1 cellular context compared by ENCODE assay signal in genomic region chr3:194095464-194095863, GRCh38.
TF ChIP-seq lines count a peak whose summit lies in the region.

No MANE protein-coding gene starts in this region.

TF ChIP-seq in HepG2, 621 proteins besides CTCF, POLR2A, EP300 and RAD21 (continued from another document):
- TF ChIP-seq ZNF770 (CRISPR knock-in tag; IDR thresholded peaks at IDR 0.05) (no peak), THAP11 (CRISPR knock-in tag; IDR thresholded peaks at IDR 0.05) (0 out of 2 replicates have a peak, but pooled peaks have one; percentile 28), ZNF768 (CRISPR knock-in tag; IDR thresholded peaks at IDR 0.05) (0 out of 2 replicates have a peak, but pooled peaks have one; percentile 17), ZNF580 (CRISPR knock-in tag; IDR thresholded peaks at IDR 0.05; ENCODE audit: borderline replicate concordance, low read depth) (no peak), NFYC (CRISPR knock-in tag; IDR thresholded peaks at IDR 0.05) (no peak), ZNF276 (CRISPR knock-in tag; IDR thresholded peaks at IDR 0.05; ENCODE audit: low read depth) (no peak), GABPA (IDR thresholded peaks at IDR 0.05; ENCODE audit: low read depth, low read length) (peak; percentile 37), GABPA (CRISPR knock-in tag; IDR thresholded peaks at IDR 0.05; ENCODE audit: low read depth) (peak; percentile 87), SALL1 (CRISPR knock-in tag; IDR thresholded peaks at IDR 0.05) (0 out of 2 replicates have a peak, but pooled peaks have one; percentile 9), SOX13 (IDR thresholded peaks at IDR 0.05) (no peak), SOX13 (CRISPR knock-in tag; conservative IDR thresholded peaks at IDR 0.05 in 1 of 2, IDR thresholded peaks at IDR 0.05 in 1 of 2) (0 out of 4 replicates have a peak, but pooled peaks of 1 of the 2 experiments have one; percentile 16)
- TF ChIP-seq, protein P1, sequence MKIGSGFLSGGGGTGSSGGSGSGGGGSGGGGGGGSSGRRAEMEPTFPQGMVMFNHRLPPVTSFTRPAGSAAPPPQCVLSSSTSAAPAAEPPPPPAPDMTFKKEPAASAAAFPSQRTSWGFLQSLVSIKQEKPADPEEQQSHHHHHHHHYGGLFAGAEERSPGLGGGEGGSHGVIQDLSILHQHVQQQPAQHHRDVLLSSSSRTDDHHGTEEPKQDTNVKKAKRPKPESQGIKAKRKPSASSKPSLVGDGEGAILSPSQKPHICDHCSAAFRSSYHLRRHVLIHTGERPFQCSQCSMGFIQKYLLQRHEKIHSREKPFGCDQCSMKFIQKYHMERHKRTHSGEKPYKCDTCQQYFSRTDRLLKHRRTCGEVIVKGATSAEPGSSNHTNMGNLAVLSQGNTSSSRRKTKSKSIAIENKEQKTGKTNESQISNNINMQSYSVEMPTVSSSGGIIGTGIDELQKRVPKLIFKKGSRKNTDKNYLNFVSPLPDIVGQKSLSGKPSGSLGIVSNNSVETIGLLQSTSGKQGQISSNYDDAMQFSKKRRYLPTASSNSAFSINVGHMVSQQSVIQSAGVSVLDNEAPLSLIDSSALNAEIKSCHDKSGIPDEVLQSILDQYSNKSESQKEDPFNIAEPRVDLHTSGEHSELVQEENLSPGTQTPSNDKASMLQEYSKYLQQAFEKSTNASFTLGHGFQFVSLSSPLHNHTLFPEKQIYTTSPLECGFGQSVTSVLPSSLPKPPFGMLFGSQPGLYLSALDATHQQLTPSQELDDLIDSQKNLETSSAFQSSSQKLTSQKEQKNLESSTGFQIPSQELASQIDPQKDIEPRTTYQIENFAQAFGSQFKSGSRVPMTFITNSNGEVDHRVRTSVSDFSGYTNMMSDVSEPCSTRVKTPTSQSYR (CRISPR knock-in tag; IDR thresholded peaks at IDR 0.05; ENCODE audit: borderline replicate concordance) = peak; percentile 58; the same call in 1 of the 2 replicates
- TF ChIP-seq, protein P2, sequence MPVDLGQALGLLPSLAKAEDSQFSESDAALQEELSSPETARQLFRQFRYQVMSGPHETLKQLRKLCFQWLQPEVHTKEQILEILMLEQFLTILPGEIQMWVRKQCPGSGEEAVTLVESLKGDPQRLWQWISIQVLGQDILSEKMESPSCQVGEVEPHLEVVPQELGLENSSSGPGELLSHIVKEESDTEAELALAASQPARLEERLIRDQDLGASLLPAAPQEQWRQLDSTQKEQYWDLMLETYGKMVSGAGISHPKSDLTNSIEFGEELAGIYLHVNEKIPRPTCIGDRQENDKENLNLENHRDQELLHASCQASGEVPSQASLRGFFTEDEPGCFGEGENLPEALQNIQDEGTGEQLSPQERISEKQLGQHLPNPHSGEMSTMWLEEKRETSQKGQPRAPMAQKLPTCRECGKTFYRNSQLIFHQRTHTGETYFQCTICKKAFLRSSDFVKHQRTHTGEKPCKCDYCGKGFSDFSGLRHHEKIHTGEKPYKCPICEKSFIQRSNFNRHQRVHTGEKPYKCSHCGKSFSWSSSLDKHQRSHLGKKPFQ (CRISPR knock-in tag; IDR thresholded peaks at IDR 0.05; ENCODE audit: insufficient replicate concordance) = no peak
- TF ChIP-seq, protein P3, sequence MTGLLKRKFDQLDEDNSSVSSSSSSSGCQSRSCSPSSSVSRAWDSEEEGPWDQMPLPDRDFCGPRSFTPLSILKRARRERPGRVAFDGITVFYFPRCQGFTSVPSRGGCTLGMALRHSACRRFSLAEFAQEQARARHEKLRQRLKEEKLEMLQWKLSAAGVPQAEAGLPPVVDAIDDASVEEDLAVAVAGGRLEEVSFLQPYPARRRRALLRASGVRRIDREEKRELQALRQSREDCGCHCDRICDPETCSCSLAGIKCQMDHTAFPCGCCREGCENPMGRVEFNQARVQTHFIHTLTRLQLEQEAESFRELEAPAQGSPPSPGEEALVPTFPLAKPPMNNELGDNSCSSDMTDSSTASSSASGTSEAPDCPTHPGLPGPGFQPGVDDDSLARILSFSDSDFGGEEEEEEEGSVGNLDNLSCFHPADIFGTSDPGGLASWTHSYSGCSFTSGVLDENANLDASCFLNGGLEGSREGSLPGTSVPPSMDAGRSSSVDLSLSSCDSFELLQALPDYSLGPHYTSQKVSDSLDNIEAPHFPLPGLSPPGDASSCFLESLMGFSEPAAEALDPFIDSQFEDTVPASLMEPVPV (CRISPR knock-in tag; IDR thresholded peaks at IDR 0.05) = no peak
